8 cellular contexts compared by ENCODE assay signal in the genomic region with DNA sequence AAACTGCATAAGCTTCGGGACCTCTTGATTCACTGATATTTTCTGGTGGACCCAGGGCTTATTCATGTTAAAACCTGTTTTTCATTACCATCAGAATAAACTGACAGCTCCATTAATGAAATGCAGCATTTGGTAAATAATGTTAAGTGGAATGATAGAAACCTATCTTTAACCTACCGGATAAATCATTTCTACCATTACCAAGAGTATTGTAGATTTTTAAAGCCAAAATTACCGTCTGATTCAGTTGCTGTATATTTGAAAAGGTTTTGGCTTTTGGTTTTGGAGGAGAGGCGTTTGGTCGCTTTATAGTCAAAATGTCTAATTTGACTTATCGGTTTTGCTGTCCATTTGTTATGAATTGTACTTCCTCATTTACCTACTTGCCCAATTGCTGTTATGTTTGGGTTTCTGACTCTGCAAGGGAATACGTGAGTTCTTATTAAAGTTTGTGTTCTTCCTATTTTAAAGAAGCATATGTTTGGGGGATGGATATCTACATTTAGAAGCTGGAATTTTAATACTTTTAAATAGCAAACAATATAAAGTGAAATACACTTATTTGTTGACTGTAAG. TPM values are rescaled to one million over a fixed set of nuclear protein-coding genes. Genes with fewer than 3 reads are reported as not detected.
DNase-seq lines count a peak whose midpoint lies in the region; ATAC-seq, FAIRE-seq and TF ChIP-seq lines count a peak whose summit lies in the region.

No MANE protein-coding gene starts in this region.

- TSS peak; percentile 87 for BruUV-seq in K562 (replicated peaks; lab: Mats Ljungman, UMichigan)

- H3K9me2 ChIP-seq in Karpas-422 (replicated peaks; ENCODE audit: insufficient read depth, low read length), result no peaks in the 10 kb centered on the region

- peak overlapping the region; percentile 67 to 88 (median 81) for H3K9ac ChIP-seq in BLaER1 treated with 17β-estradiol and CSF1 and Interleukin-3, amounts not matched to agents 10 nM and 100 nM
- peak overlapping the region; percentile 76 for H3K9ac ChIP-seq in Karpas-422 (ENCODE audit: low read length)
- H3K9ac ChIP-seq in K562 (ENCODE audit: insufficient read depth in 1 of 2, low read depth in 2 of 2, low read length in 2 of 2), result peak overlapping the region; percentile 76 to 84; a peak in 3 of 4 replicates

- no peaks in the 10 kb centered on the region for H3K9me1 ChIP-seq in K562 (ENCODE audit: control insufficient read depth, insufficient read depth, low read length)

- peak overlapping the region; percentile 75 to 95 (median 89) for H3K4me2 ChIP-seq in BLaER1 treated with 17β-estradiol and CSF1 and Interleukin-3, amounts not matched to agents 10 nM and 100 nM
- H3K4me2 ChIP-seq in Karpas-422 (ENCODE audit: low read depth, low read length, poor library complexity, severe bottlenecking) (peak overlapping the region; percentile 92), K562 (ENCODE audit: insufficient read depth, low read length) (peak overlapping the region; percentile 90)

- TF ChIP-seq CTCF in K562 (IDR thresholded peaks at IDR 0.05 in 2 of 3, conservative IDR thresholded peaks at IDR 0.05 in 1 of 3; ENCODE audit: insufficient read depth in 2 of 3, low read depth in 1 of 3, low read length in 3 of 3), result no peak

- peaks cover 22 to 38% (median 35%) of the 10 kb centered on the region in 10 experiments for H3K4me1 ChIP-seq in BLaER1 treated with 17β-estradiol and CSF1 and Interleukin-3, amounts not matched to agents 10 nM and 100 nM
- H3K4me1 ChIP-seq in Karpas-422 (ENCODE audit: low read length), result peaks cover 42% of the 10 kb centered on the region
- H3K4me1 ChIP-seq in K562 (replicated peaks in 1 of 2; ENCODE audit: control insufficient read depth in 2 of 2, insufficient read depth in 2 of 2, low read length in 2 of 2), result peaks cover 0 to 12% of the 10 kb centered on the region in 2 experiments; a peak in 3 of 5 replicates
- H3K4me1 ChIP-seq in mononuclear cell (ENCODE audit: insufficient read depth, low read length), result peaks cover 24% of the 10 kb centered on the region

- peaks cover 33% of the 10 kb centered on the region for H3K79me2 ChIP-seq in Karpas-422 (ENCODE audit: low read length)
- H3K79me2 ChIP-seq in K562 (ENCODE audit: control insufficient read depth, insufficient read depth, low read length), result peaks cover 43% of the 10 kb centered on the region

- TF ChIP-seq RAD21 in K562 (CRISPR knock-in tag; conservative IDR thresholded peaks at IDR 0.05 in 1 of 2, IDR thresholded peaks at IDR 0.05 in 1 of 2), result no peak

- peak overlapping the region in 10 of 11 experiments; percentile 39 to 90 (median 80); a peak in 21 of 22 replicates for H3K27ac ChIP-seq in BLaER1 treated with 17β-estradiol and CSF1 and Interleukin-3, amounts not matched to agents 10 nM and 100 nM
- H3K27ac ChIP-seq in Karpas-422 (ENCODE audit: low read length) (peak overlapping the region; percentile 46), K562 (ENCODE audit: extremely low read depth, low read depth, low read length) (peak overlapping the region; percentile 86)

- H3K9me3 ChIP-seq in BLaER1 treated with 17β-estradiol and CSF1 and Interleukin-3, amounts not matched to agents 10 nM and 100 nM (replicated peaks in 1 of 11), result peaks cover 0 to 10% (median 6%) of the 10 kb centered on the region in 11 experiments; a peak in 9 of 22 replicates
- H3K9me3 ChIP-seq in Karpas-422 (ENCODE audit: low read length) (no peaks in the 10 kb centered on the region), K562 (replicated peaks; ENCODE audit: control insufficient read depth, insufficient read depth, low read depth, low read length) (no peaks in the 10 kb centered on the region), mononuclear cell (ENCODE audit: low read depth, low read length) (no peaks in the 10 kb centered on the region)

- peak overlapping the region; percentile 60 to 99 (median 68) for H3K4me3 ChIP-seq in BLaER1 treated with 17β-estradiol and CSF1 and Interleukin-3, amounts not matched to agents 10 nM and 100 nM
- peak overlapping the region; percentile 71 for H3K4me3 ChIP-seq in Karpas-422 (ENCODE audit: low read length)
- H3K4me3 ChIP-seq in K562, result peak overlapping the region; percentile 42
- peak overlapping the region; percentile 65 for H3K4me3 ChIP-seq in mononuclear cell (ENCODE audit: low read length)

- 0% methylated on average over 7 of the region's 7 CpGs for WGBS in K562 (ENCODE audit: insufficient coverage, low coverage, missing lambda C conversion rate)

- ATAC-seq in K562, result no peak
- no peak for ATAC-seq in HG03196 (IDR thresholded peaks at IDR 0.05; ENCODE audit: unreplicated experiment)

- peak; percentile 40 for FAIRE-seq in K562 (lab: Jason Lieb, UNC)

- intact Hi-C loops in K562 (cut with micrococcal nuclease), result loop anchor here (5.0 kb wide), 1 partner anchor 184 kb away; the partner anchor contains the start of gene FAM124B
- intact Hi-C loops in posterior vena cava (cut with DNase I), result no loop called here

- H3K36me3 ChIP-seq in BLaER1 treated with 17β-estradiol and CSF1 and Interleukin-3, amounts not matched to agents 10 nM and 100 nM, result peaks cover 9 to 24% (median 20%) of the 10 kb centered on the region in 11 experiments; a peak in 20 of 22 replicates
- H3K36me3 ChIP-seq in Karpas-422 (ENCODE audit: insufficient read depth, low read length), result peaks cover 18% of the 10 kb centered on the region; the same call in 1 of the 2 replicates
- peaks cover 8% of the 10 kb centered on the region; the same call in 2 of the 3 replicates for H3K36me3 ChIP-seq in K562 (ENCODE audit: control insufficient read depth, insufficient read depth, low read length)

- TF ChIP-seq EP300 in K562 (IDR thresholded peaks at IDR 0.05; ENCODE audit: low read length), result no peak

- CTCF ChIA-PET in K562 (lab: Yijun Ruan, JAX; ENCODE audit: low intra/inter-chr PET ratio), result no interaction called here

- peak; percentile 61 for DNase-seq in Karpas-422
- peak in 1 of 4 experiments; percentile 6 for DNase-seq in K562 (ENCODE audit: extremely low read depth in 1 of 4, low spot score in 3 of 4)
- DNase-seq in stimulated activated CD4-positive, alpha-beta T cell treated with anti-CD3 and anti-CD28 coated beads, Interleukin-4, amount 100 ng/mL, for 1 hour, result no peak
- DNase-seq in mesenteric fat pad (ENCODE audit: low spot score), result no peak
- DNase-seq in posterior vena cava (ENCODE audit: low spot score), result no peak

- peaks cover 29 to 39% (median 35%) of the 10 kb centered on the region in 11 experiments for H4K20me1 ChIP-seq in BLaER1 treated with 17β-estradiol and CSF1 and Interleukin-3, amounts not matched to agents 10 nM and 100 nM
- H4K20me1 ChIP-seq in Karpas-422 (ENCODE audit: insufficient read depth, low read depth, low read length) (peaks cover 29% of the 10 kb centered on the region), K562 (replicated peaks; ENCODE audit: control insufficient read depth, insufficient read depth, low read length) (peaks cover 17% of the 10 kb centered on the region; the same call in 1 of the 2 replicates)

- TF ChIP-seq POLR2A in K562 (conservative IDR thresholded peaks at IDR 0.05), result no peak

- peak overlapping the region; percentile 85 for H2AFZ ChIP-seq in Karpas-422 (ENCODE audit: low read length)
- peak overlapping the region; percentile 73 for H2AFZ ChIP-seq in K562 (ENCODE audit: low read depth, low read length)

- in situ Hi-C loops in K562 (cut with MboI), result no loop called here

- no peaks in the 10 kb centered on the region for H3K27me3 ChIP-seq in BLaER1 treated with 17β-estradiol and CSF1 and Interleukin-3, amounts not matched to agents 10 nM and 100 nM
- H3K27me3 ChIP-seq in Karpas-422 (ENCODE audit: low read length), result no peaks in the 10 kb centered on the region
- no peaks in the 10 kb centered on the region for H3K27me3 ChIP-seq in K562 (ENCODE audit: control insufficient read depth in 2 of 2, insufficient read depth in 2 of 2, low read length in 2 of 2)
- no peaks in the 10 kb centered on the region for H3K27me3 ChIP-seq in mononuclear cell (ENCODE audit: insufficient read depth, low read length)

- POLR2A ChIA-PET in K562 (lab: Yijun Ruan, JAX), result interaction anchor here (0.9 kb wide), 3 partner anchors 11 to 19 kb away, joined by 3 to 6 read pairs (median 3); no protein-coding TSS in a partner anchor

TF ChIP-seq in K562, 482 proteins besides CTCF, POLR2A, EP300 and RAD21 (continues in another document):
- TF ChIP-seq ZNF589 (CRISPR knock-in tag; IDR thresholded peaks at IDR 0.05; ENCODE audit: low read depth) (no peak), ZNF644 (tag; IDR thresholded peaks at IDR 0.05; ENCODE audit: low read depth) (no peak)
- TF ChIP-seq, protein P1, sequence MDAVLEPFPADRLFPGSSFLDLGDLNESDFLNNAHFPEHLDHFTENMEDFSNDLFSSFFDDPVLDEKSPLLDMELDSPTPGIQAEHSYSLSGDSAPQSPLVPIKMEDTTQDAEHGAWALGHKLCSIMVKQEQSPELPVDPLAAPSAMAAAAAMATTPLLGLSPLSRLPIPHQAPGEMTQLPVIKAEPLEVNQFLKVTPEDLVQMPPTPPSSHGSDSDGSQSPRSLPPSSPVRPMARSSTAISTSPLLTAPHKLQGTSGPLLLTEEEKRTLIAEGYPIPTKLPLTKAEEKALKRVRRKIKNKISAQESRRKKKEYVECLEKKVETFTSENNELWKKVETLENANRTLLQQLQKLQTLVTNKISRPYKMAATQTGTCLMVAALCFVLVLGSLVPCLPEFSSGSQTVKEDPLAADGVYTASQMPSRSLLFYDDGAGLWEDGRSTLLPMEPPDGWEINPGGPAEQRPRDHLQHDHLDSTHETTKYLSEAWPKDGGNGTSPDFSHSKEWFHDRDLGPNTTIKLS (IDR thresholded peaks at IDR 0.05; ENCODE audit: borderline replicate concordance, low read depth), result no peak

RNA-seq across cellular contexts. Expression of gene CUL3, which starts 1.1 kb away (rescaled TPM):
- total RNA-seq in Karpas-422 (2014; rRNA removed; shearing (Covaris generic); ENCODE audit: low replicate concordance), result 74.5 and 132 TPM in 2 replicates
- 27.8 and 89.4 TPM in 2 replicates for total RNA-seq in K562 (2011; cell fraction: chromatin; rRNA removed; ENCODE audit: low replicate concordance)
- 10.8 and 12.6 TPM in 2 replicates for total RNA-seq in K562 (2011; cell fraction: nucleolus; rRNA removed)
- 27.4 and 61.0 TPM in 2 replicates for total RNA-seq in K562 (2011; cell fraction: nucleoplasm; rRNA removed)
- total RNA-seq in K562 (2014; rRNA removed) (31.5 and 33.2 TPM in 2 replicates), K562 (2014; rRNA removed; fragmentation: Illumina TruSeq; extraction: Trizol) (71.9 and 76.9 TPM in 2 replicates), K562 (2015; rRNA removed; fragmentation: Illumina TruSeq; extraction: Trizol) (59.8 and 62.8 TPM in 2 replicates), K562 (2021) (54.4 and 56.4 TPM in 2 replicates), mononuclear cell (108 TPM), mesenteric fat pad (77.1 TPM), posterior vena cava (10 to 100 TPM; 67.1 to 84.1 TPM)
- polyA plus RNA-seq in K562 (2011; rRNA removed) (21.2 and 50.4 TPM in 2 replicates), K562 (2014; fragmentation: Illumina TruSeq; extraction: Trizol) (59.0 and 69.4 TPM in 2 replicates), K562 (2014; fragmentation: Nextera tagmentation; extraction: Ambion mirVana) (10 to 100 TPM; 31.5 to 33.3 TPM), K562 (2014; rRNA removed) (36.1 and 56.4 TPM in 2 replicates)
- polyA plus RNA-seq in K562 (2011; cell fraction: cytosol; rRNA removed), result 13.3 and 16.9 TPM in 2 replicates
- 11.4 and 14.5 TPM in 2 replicates for polyA plus RNA-seq in K562 (2011; cell fraction: nucleus; rRNA removed)
- polyA plus RNA-seq in K562 (2012), result 36.9 and 56.6 TPM in 2 replicates
- 52.9 and 85.9 TPM in 2 replicates for polyA minus RNA-seq in K562 (2011; rRNA and poly(A)+ RNA removed)
- polyA minus RNA-seq in K562 (2011; cell fraction: cytosol; rRNA and poly(A)+ RNA removed), result 22.7 and 33.4 TPM in 2 replicates
- polyA minus RNA-seq in K562 (2011; cell fraction: nucleus; rRNA and poly(A)+ RNA removed), result 19.4 and 31.0 TPM in 2 replicates
